Comparison of ENCODE assay signal across 8 cellular contexts in genomic region chr1:109425391-109425790, GRCh38. TPM values are rescaled to one million over a fixed set of nuclear protein-coding genes. Genes with fewer than 3 reads are reported as not detected.
DNase-seq lines count a peak whose midpoint lies in the region; ATAC-seq and TF ChIP-seq lines count a peak whose summit lies in the region.

No MANE protein-coding gene starts in this region.

- TF ChIP-seq CTCF in CD8-positive, alpha-beta T cell (IDR thresholded peaks at IDR 0.05): no peak
- no peak for TF ChIP-seq CTCF in testis (IDR thresholded peaks at IDR 0.05)

- H3K4me3 Mint-ChIP-seq in CD8-positive, alpha-beta T cell: peak overlapping the region; percentile 98
- peak overlapping the region; percentile 97 to 99 (median 98) for H3K4me3 Mint-ChIP-seq in immature natural killer cell

- H3K4me3 ChIP-seq in CD8-positive, alpha-beta T cell (ENCODE audit: low read depth, low read length): peak overlapping the region; percentile 83
- peak overlapping the region; percentile 78 to 86 for H3K4me3 ChIP-seq in testis

- H3K9me3 Mint-ChIP-seq in CD8-positive, alpha-beta T cell: no peaks in the 10 kb centered on the region
- no peaks in the 10 kb centered on the region for H3K9me3 Mint-ChIP-seq in activated naive CD4-positive, alpha-beta T cell treated with anti-CD3 and anti-CD28 coated beads, Interleukin-2, amount 50 U/mL, for 72 hours
- no peaks in the 10 kb centered on the region for H3K9me3 Mint-ChIP-seq in immature natural killer cell

- H3K36me3 ChIP-seq in CD8-positive, alpha-beta T cell (ENCODE audit: insufficient read depth, low read length): peaks cover 5% of the 10 kb centered on the region
- H3K36me3 ChIP-seq in testis (ENCODE audit: low read depth, missing control alignments): no peaks in the 10 kb centered on the region

- intact Hi-C loops in CD8-positive, alpha-beta T cell (cut with DNase I, micrococcal nuclease): loop anchor here (1.0 to 10.0 kb wide), 11 partner anchors 107 to 733 kb away; partner anchors contain the start of genes AHCYL1 (in 1 of the 2), ELAPOR1 (in 1 of the 2), GNAI3 (in 1 of the 2) and GSTM2 (in 1 of the 2)
- intact Hi-C loops in testis (cut with DNase I; ENCODE audit: low total_unique reads): no loop called here

- no peak for DNase-seq in CD8-positive, alpha-beta T cell
- DNase-seq in HPDE6-E6E7 (ENCODE audit: extremely low spot score) (peak; percentile 7), immature natural killer cell (peak; percentile 64 to 71 (median 68)), testis (no peak), superior temporal gyrus (ENCODE audit: extremely low spot score) (no peak)
- no peak for DNase-seq in activated naive CD4-positive, alpha-beta T cell treated with anti-CD3 and anti-CD28 coated beads, Interleukin-2, amount 50 U/mL, for 72 hours (ENCODE audit: low spot score in 2 of 2)
- DNase-seq in stimulated activated naive CD4-positive, alpha-beta T cell treated with Interleukin-2 at 50 U/mL for 16 hours (lab: John Stamatoyannopoulos, UW): no peak

- H3K4me1 ChIP-seq in CD8-positive, alpha-beta T cell (ENCODE audit: insufficient read depth, low read length): peaks cover 44% of the 10 kb centered on the region
- H3K4me1 ChIP-seq in testis: peaks cover 21% of the 10 kb centered on the region

- TF ChIP-seq POLR2A in testis (IDR thresholded peaks at IDR 0.05): no peak

- no peaks in the 10 kb centered on the region for H3K9me3 ChIP-seq in CD8-positive, alpha-beta T cell (ENCODE audit: low read length)
- H3K9me3 ChIP-seq in testis: no peaks in the 10 kb centered on the region

- H3K27me3 ChIP-seq in CD8-positive, alpha-beta T cell (ENCODE audit: insufficient read depth, low read length): no peaks in the 10 kb centered on the region
- no peaks in the 10 kb centered on the region for H3K27me3 ChIP-seq in testis

- ATAC-seq in CD8-positive, alpha-beta T cell: peak; percentile 41
- ATAC-seq in activated naive CD4-positive, alpha-beta T cell treated with anti-CD3 and anti-CD28 coated beads, Interleukin-2, amount 50 U/mL, for 72 hours: peak; percentile 11 to 30
- ATAC-seq in HG02623 (IDR thresholded peaks at IDR 0.05; ENCODE audit: unreplicated experiment): no peak

- 5 to 7% methylated on average over 4 of the region's 4 CpGs for WGBS in testis, 2 donors

- no peaks in the 10 kb centered on the region for H3K27me3 Mint-ChIP-seq in CD8-positive, alpha-beta T cell (ENCODE audit: low read depth)
- H3K27me3 Mint-ChIP-seq in immature natural killer cell (ENCODE audit: low read depth in 3 of 3): peaks cover 4 to 17% (median 4%) of the 10 kb centered on the region in 3 donors

- peaks cover 43% of the 10 kb centered on the region for H3K4me1 Mint-ChIP-seq in CD8-positive, alpha-beta T cell (ENCODE audit: low read depth)
- peaks cover 41 to 50% of the 10 kb centered on the region in 2 donors for H3K4me1 Mint-ChIP-seq in immature natural killer cell

- POLR2A ChIA-PET in CD8-positive, alpha-beta T cell (lab: Charles Lee): interaction anchor here (0.6 to 3.9 kb wide), 12 partner anchors 23 to 733 kb away, joined by 3 to 30 read pairs (median 5); partner anchors contain the start of genes AMIGO1, ATXN7L2, CYB561D1 and GNAI3

- peaks cover 35% of the 10 kb centered on the region for H3K36me3 Mint-ChIP-seq in CD8-positive, alpha-beta T cell
- peaks cover 18 to 24% of the 10 kb centered on the region in 2 donors for H3K36me3 Mint-ChIP-seq in activated naive CD4-positive, alpha-beta T cell treated with anti-CD3 and anti-CD28 coated beads, Interleukin-2, amount 50 U/mL, for 72 hours
- H3K36me3 Mint-ChIP-seq in immature natural killer cell: peaks cover 0 to 6% (median 0%) of the 10 kb centered on the region in 3 donors

- peak overlapping the region; percentile 80 for H3K27ac ChIP-seq in CD8-positive, alpha-beta T cell (ENCODE audit: low read depth, low read length)
- H3K27ac ChIP-seq in testis: peak overlapping the region; percentile 74 to 76

- peak overlapping the region; percentile 99 for H3K27ac Mint-ChIP-seq in CD8-positive, alpha-beta T cell
- peak overlapping the region; percentile 46 to 92 for H3K27ac Mint-ChIP-seq in activated naive CD4-positive, alpha-beta T cell treated with anti-CD3 and anti-CD28 coated beads, Interleukin-2, amount 50 U/mL, for 72 hours
- peak overlapping the region; percentile 96 to 99 (median 98) for H3K27ac Mint-ChIP-seq in immature natural killer cell

- CTCF ChIA-PET in CD8-positive, alpha-beta T cell (lab: Charles Lee): interaction anchor here (0.6 to 3.2 kb wide), 7 partner anchors 57 to 604 kb away, joined by 3 to 14 read pairs (median 3); partner anchors contain the start of gene CYB561D1

RNA-seq across cellular contexts. Expression of gene PSMA5, which starts 0.9 kb away (rescaled TPM):
- 10 to 100 TPM; 30.9 to 32.6 TPM for total RNA-seq in CD8-positive, alpha-beta T cell
- 100 to 1,000 TPM; 185 to 189 TPM for total RNA-seq in activated naive CD4-positive, alpha-beta T cell treated with anti-CD3 and anti-CD28 coated beads, Interleukin-2, amount 50 U/mL, for 72 hours
- polyA plus RNA-seq in immature natural killer cell: 100 to 1,000 TPM; 115 to 146 (median 123) TPM
- total RNA-seq in testis: 10 to 100 TPM; 30.9 to 56.9 TPM
- polyA plus RNA-seq in testis (ENCODE audit: insufficient read depth, low read depth, low replicate concordance): 72.0 TPM

RNA-seq across cellular contexts. Expression of gene SORT1, which starts 27.7 kb away (rescaled TPM):
- total RNA-seq in CD8-positive, alpha-beta T cell: under 1 TPM; 0.61 to 0.73 TPM
- 1 to 10 TPM; 1.5 to 1.8 TPM for total RNA-seq in activated naive CD4-positive, alpha-beta T cell treated with anti-CD3 and anti-CD28 coated beads, Interleukin-2, amount 50 U/mL, for 72 hours
- polyA plus RNA-seq in immature natural killer cell: 1 to 10 TPM in 1 of 3 donors, under 1 TPM in 1, not detected in 1; 0.54 to 1.6 TPM
- total RNA-seq in testis: 100 to 1,000 TPM; 174 to 212 TPM
- 110 TPM for polyA plus RNA-seq in testis (ENCODE audit: insufficient read depth, low read depth, low replicate concordance)

RNA-seq across cellular contexts. Expression of gene SYPL2, which starts 41.0 kb away (rescaled TPM):
- total RNA-seq in CD8-positive, alpha-beta T cell: not detected
- under 1 TPM in 1 of 2 donors, not detected in 1; 0.09 TPM for total RNA-seq in activated naive CD4-positive, alpha-beta T cell treated with anti-CD3 and anti-CD28 coated beads, Interleukin-2, amount 50 U/mL, for 72 hours
- polyA plus RNA-seq in immature natural killer cell (under 1 TPM in 2 of 3 donors, not detected in 1; 0.08 to 0.28 TPM), testis (ENCODE audit: insufficient read depth, low read depth, low replicate concordance) (29.7 TPM)
- total RNA-seq in testis: 10 to 100 TPM; 46.1 to 67.5 TPM

RNA-seq across cellular contexts. Expression of gene ATXN7L2, which starts 58.3 kb away (rescaled TPM):
- 10 to 100 TPM; 16.8 to 19.4 TPM for total RNA-seq in CD8-positive, alpha-beta T cell
- 10 to 100 TPM; 11.5 to 21.9 TPM for total RNA-seq in activated naive CD4-positive, alpha-beta T cell treated with anti-CD3 and anti-CD28 coated beads, Interleukin-2, amount 50 U/mL, for 72 hours
- 1 to 10 TPM in 2 of 3 donors, under 1 TPM in 1; 0.94 to 8.9 (median 4.1) TPM for polyA plus RNA-seq in immature natural killer cell
- 10 to 100 TPM; 40.9 to 55.2 TPM for total RNA-seq in testis
- polyA plus RNA-seq in testis (ENCODE audit: insufficient read depth, low read depth, low replicate concordance): 28.7 TPM

Comparison
In these comparisons a context has a peak if more than half of its experiments do, and no peak if none do; other contexts are left out.
1. DNase-seq: peak in HPDE6-E6E7 (single experiment) and immature natural killer cell (3 of 3); none in CD8-positive, alpha-beta T cell (0 of 7), activated naive CD4-positive, alpha-beta T cell treated with anti-CD3 and anti-CD28 coated beads, Interleukin-2, amount 50 U/mL, for 72 hours (0 of 2), testis (single experiment), stimulated activated naive CD4-positive, alpha-beta T cell treated with Interleukin-2 at 50 U/mL for 16 hours (single experiment) and superior temporal gyrus (single experiment).
2. RNA of gene SORT1, which starts 27.7 kb away (total RNA-seq): 174 to 212 TPM in testis; 1.5 to 1.8 TPM in activated naive CD4-positive, alpha-beta T cell treated with anti-CD3 and anti-CD28 coated beads, Interleukin-2, amount 50 U/mL, for 72 hours and 0.61 to 0.73 TPM in CD8-positive, alpha-beta T cell; every median in the first group is over 10 times any median in the second.
3. RNA of gene SYPL2, which starts 41.0 kb away (total RNA-seq): 46.1 to 67.5 TPM in testis; not detected in CD8-positive, alpha-beta T cell and 0.09 TPM in activated naive CD4-positive, alpha-beta T cell treated with anti-CD3 and anti-CD28 coated beads, Interleukin-2, amount 50 U/mL, for 72 hours; every median in the first group is over 10 times any median in the second.
4. Peak in every context shown above with its lines, with median percentiles within 50 percentile points of each other: H3K27ac Mint-ChIP-seq.